8 cellular contexts compared by ENCODE assay signal in the genomic region with DNA sequence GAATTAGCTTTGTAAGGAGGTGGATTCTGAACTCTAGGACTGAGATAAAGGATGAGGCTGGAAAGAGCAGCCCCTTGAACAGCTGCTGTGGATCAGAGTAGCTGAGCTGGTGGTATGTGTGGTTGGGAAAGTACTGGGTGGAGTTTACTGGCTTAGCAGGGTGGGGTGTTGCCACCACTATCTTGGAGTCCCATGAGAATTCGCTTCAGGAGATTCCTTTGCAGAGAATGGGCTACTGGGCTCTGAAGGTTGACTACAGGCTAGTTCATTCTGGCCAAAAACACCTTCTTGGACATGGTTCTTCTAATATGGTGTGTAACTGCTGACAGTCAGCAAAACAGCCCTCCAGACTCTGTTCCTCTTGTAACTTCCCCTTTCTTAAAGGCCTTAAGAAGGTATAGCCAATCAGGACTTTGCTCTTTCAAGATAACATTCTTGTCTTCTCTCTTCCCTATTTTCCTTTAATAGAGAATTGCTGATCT. TPM values are rescaled to one million over a fixed set of nuclear protein-coding genes. Genes with fewer than 3 reads are reported as not detected.
DNase-seq lines count a peak whose midpoint lies in the region; ATAC-seq and TF ChIP-seq lines count a peak whose summit lies in the region.

No MANE protein-coding gene starts in this region.

- H3K4me3 ChIP-seq in OCI-LY7 (ENCODE audit: low read depth, low read length, poor library complexity, severe bottlenecking) = peak overlapping the region; percentile 3
- no peak overlapping the region for H3K4me3 ChIP-seq in hepatocyte

- H2AFZ ChIP-seq in OCI-LY7 (ENCODE audit: low read length) (no peak overlapping the region), hepatocyte (no peak overlapping the region)

- BruUV-seq in OCI-LY7 (replicated peaks; lab: Mats Ljungman, UMichigan) = no TSS peak

- H3K4me1 ChIP-seq in OCI-LY7 (ENCODE audit: insufficient read depth, low read length, poor library complexity, severe bottlenecking) (peaks cover 38% of the 10 kb centered on the region), hepatocyte (ENCODE audit: insufficient read depth) (peaks cover 27% of the 10 kb centered on the region)

- no peaks in the 10 kb centered on the region for H3K9me2 ChIP-seq in OCI-LY7 (ENCODE audit: insufficient read depth, low read length)
- H3K9me2 ChIP-seq in hepatocyte (replicated peaks; ENCODE audit: insufficient read depth) = no peaks in the 10 kb centered on the region

- no peak for TF ChIP-seq CTCF in GM13977 (IDR thresholded peaks at IDR 0.05; ENCODE audit: extremely low read depth, insufficient read depth, missing control alignments)
- no peak for TF ChIP-seq CTCF in OCI-LY7 (conservative IDR thresholded peaks at IDR 0.05; ENCODE audit: low read length)
- TF ChIP-seq CTCF in hepatocyte (IDR thresholded peaks at IDR 0.05; ENCODE audit: poor library complexity) = no peak

- H3K27me3 ChIP-seq in hepatocyte = no peaks in the 10 kb centered on the region

- peak; percentile 46 for ATAC-seq in HG02610 (IDR thresholded peaks at IDR 0.05; ENCODE audit: unreplicated experiment)

- DNase-seq in GM13977 (ENCODE audit: low spot score) (peak; percentile 64), OCI-LY7 (ENCODE audit: low spot score) (peak; percentile 74), hepatocyte (ENCODE audit: low spot score) (no peak), HEK293T (ENCODE audit: extremely low spot score) (no peak), superior temporal gyrus (ENCODE audit: extremely low spot score) (no peak), dedifferentiated amniotic fluid mesenchymal stem cell (ENCODE audit: extremely low spot score) (no peak)
- no peak for DNase-seq in activated CD8-positive, alpha-beta memory T cell treated with anti-CD3 and anti-CD28 coated beads, Interleukin-2, amount 50 U/mL, for 4 hours

- H3K4me2 ChIP-seq in OCI-LY7 (ENCODE audit: low read length) = peak overlapping the region; percentile 55
- H3K4me2 ChIP-seq in hepatocyte = peak overlapping the region; percentile 24

- 69% methylated on average over 1 of the region's 1 CpG for WGBS in hepatocyte (ENCODE audit: low lambda C conversion rate, missing lambda C conversion rate)

- peaks cover 9% of the 10 kb centered on the region; the same call in 1 of the 2 replicates for H3K36me3 ChIP-seq in OCI-LY7 (ENCODE audit: insufficient read depth, low read length)
- no peaks in the 10 kb centered on the region for H3K36me3 ChIP-seq in hepatocyte (replicated peaks; ENCODE audit: insufficient read depth, low read depth)

- peak overlapping the region; percentile 34 for H3K27ac ChIP-seq in OCI-LY7 (ENCODE audit: low read depth, low read length, poor library complexity, severe bottlenecking)
- H3K27ac ChIP-seq in hepatocyte = no peak overlapping the region

- peaks cover 6% of the 10 kb centered on the region; the same call in 1 of the 2 replicates for H4K20me1 ChIP-seq in OCI-LY7 (ENCODE audit: insufficient read depth, low read length)
- peaks cover 40% of the 10 kb centered on the region for H4K20me1 ChIP-seq in hepatocyte (ENCODE audit: insufficient read depth, poor library complexity, severe bottlenecking)

- CTCF ChIA-PET in OCI-LY7 (lab: Charles Lee; ENCODE audit: unreplicated experiment) = no interaction called here
- CTCF ChIA-PET in HEK293T (lab: Yijun Ruan, JAX) = no interaction called here

- POLR2A ChIA-PET in OCI-LY7 (lab: Charles Lee) (no interaction called here), HEK293T (lab: Yijun Ruan, JAX) (no interaction called here)

- H3K9me3 ChIP-seq in OCI-LY7 (ENCODE audit: low read length) (no peaks in the 10 kb centered on the region), hepatocyte (ENCODE audit: low read depth) (no peaks in the 10 kb centered on the region)

- in situ Hi-C loops in GM13977 (cut with MboI; ENCODE audit: low pct_unique_long_range_greater_than_20kb, low sequenced_read_pairs, unreplicated experiment) = no loop called here

- intact Hi-C loops in OCI-LY7 (cut with micrococcal nuclease; ENCODE audit: unreplicated experiment) = no loop called here

- peaks cover 35% of the 10 kb centered on the region; the same call in 1 of the 2 replicates for H3K79me2 ChIP-seq in OCI-LY7 (ENCODE audit: insufficient read depth, low read depth, low read length)
- peaks cover 95% of the 10 kb centered on the region for H3K79me2 ChIP-seq in hepatocyte

TF ChIP-seq in HEK293T, 16 proteins besides CTCF, POLR2A, EP300 and RAD21:
- TF ChIP-seq ELF4 (IDR thresholded peaks at IDR 0.05) (no peak), BHLHE40 (IDR thresholded peaks at IDR 0.05; ENCODE audit: borderline replicate concordance) (no peak), FOXA1 (IDR thresholded peaks at IDR 0.05) (no peak), CTBP1 (IDR thresholded peaks at IDR 0.05; ENCODE audit: borderline replicate concordance) (no peak), LEF1 (IDR thresholded peaks at IDR 0.05; ENCODE audit: borderline replicate concordance) (no peak), FOXM1 (IDR thresholded peaks at IDR 0.05; ENCODE audit: borderline replicate concordance) (no peak), L3MBTL2 (conservative IDR thresholded peaks at IDR 0.05) (no peak), ZNF384 (IDR thresholded peaks at IDR 0.05) (no peak), SUZ12 (IDR thresholded peaks at IDR 0.05) (no peak), HDGF (IDR thresholded peaks at IDR 0.05; ENCODE audit: borderline replicate concordance) (no peak), SP1 (IDR thresholded peaks at IDR 0.05) (no peak), NFRKB (IDR thresholded peaks at IDR 0.05) (no peak), ARNT (IDR thresholded peaks at IDR 0.05) (no peak), TARDBP (IDR thresholded peaks at IDR 0.05) (no peak), FOXK2 (IDR thresholded peaks at IDR 0.05) (no peak)
- TF ChIP-seq, protein P1, sequence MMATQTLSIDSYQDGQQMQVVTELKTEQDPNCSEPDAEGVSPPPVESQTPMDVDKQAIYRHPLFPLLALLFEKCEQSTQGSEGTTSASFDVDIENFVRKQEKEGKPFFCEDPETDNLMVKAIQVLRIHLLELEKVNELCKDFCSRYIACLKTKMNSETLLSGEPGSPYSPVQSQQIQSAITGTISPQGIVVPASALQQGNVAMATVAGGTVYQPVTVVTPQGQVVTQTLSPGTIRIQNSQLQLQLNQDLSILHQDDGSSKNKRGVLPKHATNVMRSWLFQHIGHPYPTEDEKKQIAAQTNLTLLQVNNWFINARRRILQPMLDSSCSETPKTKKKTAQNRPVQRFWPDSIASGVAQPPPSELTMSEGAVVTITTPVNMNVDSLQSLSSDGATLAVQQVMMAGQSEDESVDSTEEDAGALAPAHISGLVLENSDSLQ (IDR thresholded peaks at IDR 0.05) = no peak
TF ChIP-seq in HEK293T: peak in this region for 0.

RNA-seq across cellular contexts. Expression of gene TET3, which starts 52.7 kb away (rescaled TPM):
- 11.9 and 14.7 TPM in 2 replicates for total RNA-seq in OCI-LY7 (2014; rRNA removed; shearing (Covaris generic))
- total RNA-seq in OCI-LY7 (2022) (24.8 and 25.2 TPM in 2 replicates), hepatocyte (11.5 and 14.5 TPM in 2 replicates)
- polyA plus RNA-seq in hepatocyte = 3.6 TPM in 2 replicates

Comparison
In these comparisons a context has a peak if more than half of its experiments do, and no peak if none do; other contexts are left out.
1. DNase-seq: peak in GM13977 (single experiment) and OCI-LY7 (single experiment); none in hepatocyte (single experiment), HEK293T (single experiment), superior temporal gyrus (single experiment), dedifferentiated amniotic fluid mesenchymal stem cell (single experiment) and activated CD8-positive, alpha-beta memory T cell treated with anti-CD3 and anti-CD28 coated beads, Interleukin-2, amount 50 U/mL, for 4 hours (single experiment).